ENCODE assay signal across 11 cellular contexts in the genomic region with DNA sequence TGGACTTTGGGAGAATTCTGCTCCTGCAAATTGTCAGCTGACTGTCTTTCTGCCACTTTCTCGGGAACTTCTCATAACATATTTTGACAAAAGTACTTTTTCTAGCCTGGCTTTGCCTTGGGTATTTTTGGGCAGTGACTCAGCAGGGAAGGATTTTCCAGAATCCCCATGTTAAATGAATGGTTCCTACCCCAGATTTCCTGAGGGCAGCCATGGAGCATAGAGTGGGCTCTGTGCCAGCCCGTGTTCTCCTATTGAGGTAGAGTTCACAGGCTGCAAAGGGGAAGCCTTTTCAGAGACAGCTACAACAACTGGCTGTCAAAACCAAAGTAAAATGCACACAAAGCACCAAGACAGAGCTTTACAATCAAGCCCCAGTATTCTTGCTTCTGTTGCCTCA. TPM values are rescaled to one million over a fixed set of nuclear protein-coding genes. Genes with fewer than 3 reads are reported as not detected.
A peak's percentile ranks its signal among the peaks of the same experiment; 100 is the strongest.
DNase-seq lines count a peak whose midpoint lies in the region; ATAC-seq and TF ChIP-seq lines count a peak whose summit lies in the region.
"Had no signal": no experiment of that assay in that cellular context is flagged by ENCODE, and none has a peak within 500 bp of the region (broad histone marks: within the 10 kb centered on the region; RNA-seq: fewer than 3 reads in every experiment).

No MANE protein-coding gene starts in this region.

- H3K9ac ChIP-seq in BLaER1 (no peak overlapping the region), mesenchymal stem cell (ENCODE audit: low read length) (no peak overlapping the region)
- H3K9ac ChIP-seq: KMS-11 had no signal

- H3K36me3 Mint-ChIP-seq in chondrocyte (ENCODE audit: low read depth) = no peaks in the 10 kb centered on the region

- no peak overlapping the region for H4K91ac ChIP-seq in mesenchymal stem cell (ENCODE audit: low read length)

- no peaks in the 10 kb centered on the region for H3K79me1 ChIP-seq in mesenchymal stem cell (replicated peaks; ENCODE audit: low read length, poor library complexity, severe bottlenecking)

- no peak overlapping the region for H2BK5ac ChIP-seq in mesenchymal stem cell (ENCODE audit: low read depth, low read length, poor library complexity, severe bottlenecking)

- no peaks in the 10 kb centered on the region for H4K20me1 ChIP-seq in BLaER1

- H3K27ac ChIP-seq in BLaER1 = peak overlapping the region; percentile 97
- no peak overlapping the region for H3K27ac ChIP-seq in mesenchymal stem cell (ENCODE audit: low read length, poor library complexity, severe bottlenecking)
- H3K27ac ChIP-seq: C4-2B, KMS-11 had no signal

- H2BK12ac ChIP-seq in mesenchymal stem cell (ENCODE audit: low read length in 2 of 2) = no peak overlapping the region

- ATAC-seq in HG03095 (IDR thresholded peaks at IDR 0.05; ENCODE audit: unreplicated experiment) = no peak
- ATAC-seq: left colon had no signal

- H3K36me3 ChIP-seq in BLaER1 (peaks cover 83% of the 10 kb centered on the region), mesenchymal stem cell (ENCODE audit: control insufficient read depth in 1 of 2, insufficient read depth in 2 of 2, low read depth in 1 of 2, low read length in 2 of 2) (no peaks in the 10 kb centered on the region)

- H3K23ac ChIP-seq in mesenchymal stem cell (ENCODE audit: low read length in 2 of 2) = no peak overlapping the region

- H3K4me3 Mint-ChIP-seq in chondrocyte (ENCODE audit: unreplicated experiment) = no peak overlapping the region

- H2AFZ ChIP-seq in mesenchymal stem cell (ENCODE audit: low read depth, low read length) = no peak overlapping the region

- H3K9me3 ChIP-seq in BLaER1 (no peaks in the 10 kb centered on the region), mesenchymal stem cell (ENCODE audit: control insufficient read depth, low read length) (no peaks in the 10 kb centered on the region)

- DNase-seq in NCI-H226 (peak; percentile 30), chondrocyte (ENCODE audit: low spot score) (no peak), mesenchymal stem cell (peak; percentile 24), NCI-H146 (lab: John Stamatoyannopoulos, UW) (no peak), NCI-H2171 (lab: John Stamatoyannopoulos, UW) (no peak), DMS79 (lab: John Stamatoyannopoulos, UW) (no peak)
- DNase-seq: left colon had no signal

- no peaks in the 10 kb centered on the region for H3K27me3 Mint-ChIP-seq in chondrocyte (ENCODE audit: low read depth)

- peak overlapping the region; percentile 96 for H3K27ac Mint-ChIP-seq in chondrocyte (ENCODE audit: unreplicated experiment)

- H3K14ac ChIP-seq in mesenchymal stem cell (ENCODE audit: low read length in 2 of 2) = no peak overlapping the region

- TF ChIP-seq CTCF in chondrocyte (IDR thresholded peaks at IDR 0.05) = no peak

- no peak overlapping the region for H2BK15ac ChIP-seq in mesenchymal stem cell (ENCODE audit: low read depth, poor library complexity, severe bottlenecking)

- H3K4me2 ChIP-seq in BLaER1 = peak overlapping the region; percentile 84
- H3K4me2 ChIP-seq in mesenchymal stem cell (ENCODE audit: low read length, poor library complexity, severe bottlenecking) = no peak overlapping the region
- H3K4me2 ChIP-seq: KMS-11 had no signal

- peaks cover 53% of the 10 kb centered on the region for H3K4me1 Mint-ChIP-seq in chondrocyte (ENCODE audit: low read depth)

- no peak overlapping the region for H4K8ac ChIP-seq in mesenchymal stem cell (ENCODE audit: low read length)

- H3K18ac ChIP-seq in mesenchymal stem cell (ENCODE audit: low read depth in 1 of 2, low read length in 2 of 2) = peak overlapping the region in 1 of 2 experiments; percentile 81

- WGBS in mesenchymal stem cell = 53% methylated on average over 2 of the region's 2 CpGs

- H3K4me1 ChIP-seq in BLaER1 (peaks cover 73% of the 10 kb centered on the region), mesenchymal stem cell (ENCODE audit: control insufficient read depth, insufficient read depth, low read depth, low read length) (peaks cover 3% of the 10 kb centered on the region)

- H3K4me3 ChIP-seq in BLaER1 (no peak overlapping the region), mesenchymal stem cell (ENCODE audit: insufficient read depth in 1 of 2, low read depth in 1 of 2, low read length in 2 of 2) (no peak overlapping the region)

- no peak overlapping the region for H2BK120ac ChIP-seq in mesenchymal stem cell (ENCODE audit: low read depth, low read length)

- H3K27me3 ChIP-seq in BLaER1 (no peaks in the 10 kb centered on the region), mesenchymal stem cell (ENCODE audit: control insufficient read depth in 1 of 2, insufficient read depth in 1 of 2, low read length in 2 of 2) (peaks cover 0 to 5% of the 10 kb centered on the region in 2 experiments)

- H2AK5ac ChIP-seq in mesenchymal stem cell (ENCODE audit: low read length, severe bottlenecking) = no peak overlapping the region

- H3K4ac ChIP-seq in mesenchymal stem cell (ENCODE audit: low read depth in 1 of 2, low read length in 2 of 2) = no peak overlapping the region

- H3K9me3 Mint-ChIP-seq in chondrocyte (ENCODE audit: low read depth) = no peaks in the 10 kb centered on the region

RNA-seq across cellular contexts. Expression of a gene that starts 59.8 kb away (rescaled TPM):
- not detected in 3 replicates for total RNA-seq in chondrocyte
- polyA plus RNA-seq in mesenchymal stem cell (2013, experiment 1 of 2) = 3.1 TPM
- 3.2 TPM for polyA plus RNA-seq in mesenchymal stem cell (2013, experiment 2 of 2)
- total RNA-seq: left colon had no signal

Comparison
In these comparisons a context has a peak if more than half of its experiments do, and no peak if none do; other contexts are left out.
1. DNase-seq: peak in NCI-H226 (single experiment) and mesenchymal stem cell (single experiment); none in chondrocyte (single experiment), NCI-H146 (single experiment), NCI-H2171 (single experiment) and DMS79 (single experiment).